In genomic region chr2:74715880-74716279, GRCh38 we compare ENCODE assay signal across 8 cellular contexts.
DNase-seq lines count a peak whose midpoint lies in the region; ATAC-seq lines count a peak whose summit lies in the region.

No MANE protein-coding gene starts in this region.

- peaks cover 14% of the 10 kb centered on the region for H3K27me3 Mint-ChIP-seq in activated CD4-positive, alpha-beta T cell treated with anti-CD3 and anti-CD28 coated beads, Interleukin-2, amount 10 ng/mL, durations not matched to agents 7 days and 5 days
- peaks cover 21% of the 10 kb centered on the region for H3K27me3 Mint-ChIP-seq in activated CD8-positive, alpha-beta T cell treated with anti-CD3 and anti-CD28 coated beads, Interleukin-2, amount 10 ng/mL, durations not matched to agents 7 days and 5 days (ENCODE audit: low read depth)
- peaks cover 0 to 5% (median 2%) of the 10 kb centered on the region in 3 donors for H3K27me3 Mint-ChIP-seq in immature natural killer cell (ENCODE audit: low read depth in 3 of 3)

- no peak overlapping the region for H3K27ac Mint-ChIP-seq in activated CD4-positive, alpha-beta T cell treated with anti-CD3 and anti-CD28 coated beads, Interleukin-2, amount 10 ng/mL, durations not matched to agents 7 days and 5 days
- H3K27ac Mint-ChIP-seq in activated CD8-positive, alpha-beta T cell treated with anti-CD3 and anti-CD28 coated beads, Interleukin-2, amount 10 ng/mL, durations not matched to agents 7 days and 5 days, result no peak overlapping the region
- no peak overlapping the region for H3K27ac Mint-ChIP-seq in immature natural killer cell

- CTCF ChIA-PET in activated CD4-positive, alpha-beta T cell treated with anti-CD3 and anti-CD28 coated beads, Interleukin-2, amount 10 ng/mL, durations not matched to agents 7 days and 5 days (lab: Charles Lee), result interaction anchor here (0.7 to 3.6 kb wide), 10 partner anchors 8 to 161 kb away, joined by 3 to 19 read pairs (median 3); no protein-coding TSS in a partner anchor
- CTCF ChIA-PET in activated CD8-positive, alpha-beta T cell treated with anti-CD3 and anti-CD28 coated beads, Interleukin-2, amount 10 ng/mL, durations not matched to agents 7 days and 5 days (lab: Charles Lee), result interaction anchor here (1.0 to 6.5 kb wide), 8 partner anchors 15 to 171 kb away, joined by 4 to 104 read pairs (median 8); partner anchors contain the start of gene HK2

- H3K9ac ChIP-seq in subcutaneous abdominal adipose tissue (ENCODE audit: low read length in 5 of 5), result peak overlapping the region; percentile 44 to 90 (median 73)

- no peaks in the 10 kb centered on the region for H3K9me3 Mint-ChIP-seq in activated CD4-positive, alpha-beta T cell treated with anti-CD3 and anti-CD28 coated beads, Interleukin-2, amount 10 ng/mL, durations not matched to agents 7 days and 5 days
- no peaks in the 10 kb centered on the region for H3K9me3 Mint-ChIP-seq in activated CD8-positive, alpha-beta T cell treated with anti-CD3 and anti-CD28 coated beads, Interleukin-2, amount 10 ng/mL, durations not matched to agents 7 days and 5 days (ENCODE audit: insufficient read depth)
- no peaks in the 10 kb centered on the region for H3K9me3 Mint-ChIP-seq in immature natural killer cell

- no peak for ATAC-seq in activated CD8-positive, alpha-beta T cell treated with anti-CD3 and anti-CD28 coated beads, Interleukin-2, amount 10 ng/mL, durations not matched to agents 7 days and 5 days
- no peak for ATAC-seq in left cardiac atrium

- no peaks in the 10 kb centered on the region for H3K36me3 Mint-ChIP-seq in activated CD4-positive, alpha-beta T cell treated with anti-CD3 and anti-CD28 coated beads, Interleukin-2, amount 10 ng/mL, durations not matched to agents 7 days and 5 days (ENCODE audit: low read depth)
- H3K36me3 Mint-ChIP-seq in activated CD8-positive, alpha-beta T cell treated with anti-CD3 and anti-CD28 coated beads, Interleukin-2, amount 10 ng/mL, durations not matched to agents 7 days and 5 days (ENCODE audit: low read depth), result no peaks in the 10 kb centered on the region
- H3K36me3 Mint-ChIP-seq in immature natural killer cell, result peaks cover 0 to 3% (median 0%) of the 10 kb centered on the region in 3 donors

- DNase-seq in activated CD4-positive, alpha-beta T cell treated with anti-CD3 and anti-CD28 coated beads, Interleukin-2, amount 10 ng/mL, durations not matched to agents 7 days and 5 days, result no peak
- no peak for DNase-seq in activated CD4-positive, alpha-beta T cell treated with anti-CD3 and anti-CD28 coated beads, Interleukin-2, amount 50 U/mL, for 1 hour
- no peak for DNase-seq in activated CD8-positive, alpha-beta T cell treated with anti-CD3 and anti-CD28 coated beads, Interleukin-2, amount 10 ng/mL, durations not matched to agents 7 days and 5 days
- DNase-seq in immature natural killer cell, result no peak
- no peak for DNase-seq in activated CD4-positive, alpha-beta T cell treated with anti-CD3 and anti-CD28 coated beads for 4 hours
- no peak for DNase-seq in left cardiac atrium
- DNase-seq in NCI-H128 (lab: John Stamatoyannopoulos, UW; ENCODE audit: unreplicated experiment), result no peak

- H3K36me3 ChIP-seq in subcutaneous abdominal adipose tissue (ENCODE audit: control insufficient read depth in 5 of 5, insufficient read depth in 5 of 5, low read length in 5 of 5), result no peaks in the 10 kb centered on the region

- H3K4me1 ChIP-seq in subcutaneous abdominal adipose tissue (ENCODE audit: control insufficient read depth in 5 of 5, insufficient read depth in 5 of 5, low read length in 5 of 5), result peaks cover 3 to 39% (median 23%) of the 10 kb centered on the region in 5 donors

- POLR2A ChIA-PET in activated CD4-positive, alpha-beta T cell treated with anti-CD3 and anti-CD28 coated beads, Interleukin-2, amount 10 ng/mL, durations not matched to agents 7 days and 5 days (lab: Charles Lee), result interaction anchor here (0.9 kb wide), 1 partner anchor 104 kb away, joined by 3 read pairs; no protein-coding TSS in a partner anchor
- POLR2A ChIA-PET in activated CD8-positive, alpha-beta T cell treated with anti-CD3 and anti-CD28 coated beads, Interleukin-2, amount 10 ng/mL, durations not matched to agents 7 days and 5 days (lab: Charles Lee), result no interaction called here

- peaks cover 8% of the 10 kb centered on the region for H3K4me1 Mint-ChIP-seq in activated CD4-positive, alpha-beta T cell treated with anti-CD3 and anti-CD28 coated beads, Interleukin-2, amount 10 ng/mL, durations not matched to agents 7 days and 5 days
- peaks cover 7% of the 10 kb centered on the region for H3K4me1 Mint-ChIP-seq in activated CD8-positive, alpha-beta T cell treated with anti-CD3 and anti-CD28 coated beads, Interleukin-2, amount 10 ng/mL, durations not matched to agents 7 days and 5 days (ENCODE audit: low read depth)
- peaks cover 8 to 12% of the 10 kb centered on the region in 2 donors for H3K4me1 Mint-ChIP-seq in immature natural killer cell

- peak overlapping the region; percentile 62 for H3K4me3 Mint-ChIP-seq in activated CD4-positive, alpha-beta T cell treated with anti-CD3 and anti-CD28 coated beads, Interleukin-2, amount 10 ng/mL, durations not matched to agents 7 days and 5 days
- peak overlapping the region; percentile 68 for H3K4me3 Mint-ChIP-seq in activated CD8-positive, alpha-beta T cell treated with anti-CD3 and anti-CD28 coated beads, Interleukin-2, amount 10 ng/mL, durations not matched to agents 7 days and 5 days
- peak overlapping the region; percentile 73 to 86 (median 81) for H3K4me3 Mint-ChIP-seq in immature natural killer cell

- peak overlapping the region; percentile 90 for H3K27ac ChIP-seq in subcutaneous abdominal adipose tissue (ENCODE audit: low read depth, low read length)

- intact Hi-C loops in left cardiac atrium (cut with DNase I), result loop anchor here (2.0 kb wide), 1 partner anchor 161 kb away; no protein-coding TSS in a partner anchor

- peak overlapping the region; percentile 55 to 77 (median 68) for H3K4me3 ChIP-seq in subcutaneous abdominal adipose tissue (ENCODE audit: low read depth in 1 of 5, low read length in 5 of 5)

- H3K9me3 ChIP-seq in subcutaneous abdominal adipose tissue (ENCODE audit: control insufficient read depth in 5 of 5, low read length in 5 of 5), result no peaks in the 10 kb centered on the region

- no peaks in the 10 kb centered on the region for H3K27me3 ChIP-seq in subcutaneous abdominal adipose tissue (ENCODE audit: control insufficient read depth in 5 of 5, insufficient read depth in 4 of 5, low read length in 5 of 5)
